ENCODE assay signal across 8 cellular contexts in the genomic region with DNA sequence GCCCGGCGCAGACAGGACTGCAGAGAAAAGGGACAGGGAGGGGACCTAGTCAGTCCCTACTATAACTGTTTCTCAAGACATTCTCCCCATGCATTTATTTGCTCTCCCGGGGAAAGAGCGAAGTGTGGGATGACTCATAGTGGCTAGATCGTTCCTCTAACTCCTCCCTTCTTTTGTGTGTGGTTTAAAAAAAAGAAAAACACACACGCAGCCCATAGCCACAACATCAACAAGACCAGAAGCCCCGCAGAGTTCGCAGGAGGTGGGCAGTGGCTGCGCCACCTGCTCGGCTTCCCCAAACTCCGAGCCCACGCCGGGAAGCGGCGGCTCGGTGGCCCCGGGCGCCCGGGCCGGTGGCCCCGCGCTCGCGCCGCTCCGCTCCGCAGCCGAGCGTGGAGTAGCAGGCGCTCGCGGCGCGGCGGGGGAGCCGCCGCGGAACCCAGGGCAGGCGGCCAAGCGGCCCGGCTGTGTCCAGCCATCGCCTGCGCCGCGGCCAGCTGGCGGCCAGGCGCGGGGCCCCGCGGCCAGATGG. TPM values are rescaled to one million over a fixed set of nuclear protein-coding genes. Genes with fewer than 3 reads are reported as not detected.
DNase-seq lines count a peak whose midpoint lies in the region; ATAC-seq and TF ChIP-seq lines count a peak whose summit lies in the region.

No MANE protein-coding gene starts in this region.

- H3K27me3 Mint-ChIP-seq in activated naive CD8-positive, alpha-beta T cell: no peaks in the 10 kb centered on the region
- peaks cover 23% of the 10 kb centered on the region for H3K27me3 Mint-ChIP-seq in glutamatergic neuron (ENCODE audit: unreplicated experiment)

- peak overlapping the region; percentile 91 for H3K4me3 Mint-ChIP-seq in activated naive CD8-positive, alpha-beta T cell
- peak overlapping the region; percentile 100 for H3K4me3 Mint-ChIP-seq in glutamatergic neuron (ENCODE audit: unreplicated experiment)

- peak overlapping the region; percentile 85 for H3K4me2 ChIP-seq in osteoblast (ENCODE audit: insufficient read depth, low read length)

- peaks cover 9% of the 10 kb centered on the region for H4K20me1 ChIP-seq in osteoblast (ENCODE audit: insufficient read depth, low read length)

- no peaks in the 10 kb centered on the region for H3K9me3 ChIP-seq in osteoblast (ENCODE audit: low read depth, low read length)

- H3K9me3 Mint-ChIP-seq in activated naive CD8-positive, alpha-beta T cell (ENCODE audit: low read depth): no peaks in the 10 kb centered on the region
- H3K9me3 Mint-ChIP-seq in glutamatergic neuron (ENCODE audit: unreplicated experiment): peaks cover 23% of the 10 kb centered on the region

- H3K79me2 ChIP-seq in osteoblast (ENCODE audit: insufficient read depth, low read length): peaks cover 20% of the 10 kb centered on the region

- H3K36me3 ChIP-seq in osteoblast (ENCODE audit: insufficient read depth, low read length): no peaks in the 10 kb centered on the region
- H3K36me3 ChIP-seq in urinary bladder (ENCODE audit: insufficient read depth): no peaks in the 10 kb centered on the region

- CTCF ChIA-PET in RWPE1 (lab: Yijun Ruan, JAX): interaction anchor here (0.6 kb wide), 1 partner anchor 52 kb away, joined by 4 read pairs; no protein-coding TSS in a partner anchor

- peaks cover 33% of the 10 kb centered on the region for H3K4me1 Mint-ChIP-seq in activated naive CD8-positive, alpha-beta T cell (ENCODE audit: low read depth)
- peaks cover 37% of the 10 kb centered on the region for H3K4me1 Mint-ChIP-seq in glutamatergic neuron (ENCODE audit: low read depth, unreplicated experiment)

- DNase-seq in D341Med (ENCODE audit: low spot score) (peak; percentile 80), GM20000 (ENCODE audit: low spot score) (peak; percentile 67), RWPE1 (ENCODE audit: low spot score) (peak; percentile 80), glutamatergic neuron (no peak), osteoblast (ENCODE audit: insufficient read length, low spot score, missing footprints) (peak; percentile 98)

- H2AFZ ChIP-seq in osteoblast (ENCODE audit: low read length): peak overlapping the region; percentile 76

- POLR2A ChIA-PET in RWPE1 (lab: Yijun Ruan, JAX; ENCODE audit: low non-redundant PET): interaction anchor here (0.7 kb wide), 1 partner anchor 1431 kb away, joined by 3 read pairs; no protein-coding TSS in a partner anchor

- no peak for TF ChIP-seq CTCF in GM20000 (IDR thresholded peaks at IDR 0.05; ENCODE audit: extremely low read depth, missing control alignments)
- TF ChIP-seq CTCF in RWPE1 (conservative IDR thresholded peaks at IDR 0.05; ENCODE audit: low read depth): no peak
- no peak for TF ChIP-seq CTCF in glutamatergic neuron (IDR thresholded peaks at IDR 0.05; ENCODE audit: partially characterized antibody, unreplicated experiment)
- no peak for TF ChIP-seq CTCF in osteoblast (IDR thresholded peaks at IDR 0.05; ENCODE audit: extremely low read depth, low read depth, low read length)

- whole genome bisulfite sequencing in urinary bladder: under 1% methylated on average over 50 of the region's 50 CpGs

- H3K36me3 Mint-ChIP-seq in activated naive CD8-positive, alpha-beta T cell: peaks cover 2% of the 10 kb centered on the region
- no peaks in the 10 kb centered on the region for H3K36me3 Mint-ChIP-seq in glutamatergic neuron (ENCODE audit: unreplicated experiment)

- H3K27me3 ChIP-seq in osteoblast (ENCODE audit: insufficient read depth, low read length): no peaks in the 10 kb centered on the region

- peak overlapping the region; percentile 85 for H3K27ac ChIP-seq in RWPE1
- H3K27ac ChIP-seq in osteoblast (ENCODE audit: low read depth, low read length): no peak overlapping the region
- H3K27ac ChIP-seq in urinary bladder (ENCODE audit: low read depth): peak overlapping the region; percentile 86

- peak; percentile 9 for ATAC-seq in HG03571 (IDR thresholded peaks at IDR 0.05; ENCODE audit: unreplicated experiment)

- H3K4me1 ChIP-seq in osteoblast (ENCODE audit: insufficient read depth, low read length) (peaks cover 11% of the 10 kb centered on the region), urinary bladder (ENCODE audit: insufficient read depth) (no peaks in the 10 kb centered on the region)

- H3K27ac Mint-ChIP-seq in activated naive CD8-positive, alpha-beta T cell: peak overlapping the region; percentile 91
- H3K27ac Mint-ChIP-seq in glutamatergic neuron (ENCODE audit: unreplicated experiment): peak overlapping the region; percentile 99

- H3K4me3 ChIP-seq in osteoblast (ENCODE audit: insufficient read depth, low read length): peak overlapping the region; percentile 76
- peak overlapping the region; percentile 95 for H3K4me3 ChIP-seq in urinary bladder (ENCODE audit: low read depth, low read length)

RNA-seq across cellular contexts. Expression of gene TMTC4, which starts 0.7 kb away (rescaled TPM):
- total RNA-seq in glutamatergic neuron (ENCODE audit: unreplicated experiment) (139 TPM), osteoblast (8.7 and 17.1 TPM in 2 replicates), urinary bladder (29.7 TPM)
- 14.0 TPM for polyA plus RNA-seq in urinary bladder
